Comparison of ENCODE assay signal across 23 cellular contexts in genomic region chr16:14458576-14458975, GRCh38.
DNase-seq lines count a peak whose midpoint lies in the region; ATAC-seq and TF ChIP-seq lines count a peak whose summit lies in the region.
"Had no signal": no experiment of that assay in that cellular context is flagged by ENCODE, and none has a peak within 500 bp of the region (broad histone marks: within the 10 kb centered on the region; RNA-seq: fewer than 3 reads in every experiment).

No MANE protein-coding gene starts in this region.

- H4K8ac ChIP-seq in mesendoderm (ENCODE audit: low read depth, low read length): no peak overlapping the region
- no peak overlapping the region for H4K8ac ChIP-seq in trophoblast cell (ENCODE audit: low read depth, low read length)

- H3K79me1 ChIP-seq in mesendoderm (ENCODE audit: low read length) (no peaks in the 10 kb centered on the region), trophoblast cell (ENCODE audit: low read length) (no peaks in the 10 kb centered on the region)

- H3K27me3 ChIP-seq in HUES64 (ENCODE audit: insufficient read depth, low read length) (no peaks in the 10 kb centered on the region), endodermal cell (ENCODE audit: control insufficient read depth, insufficient read depth, low read length, poor library complexity, severe bottlenecking) (no peaks in the 10 kb centered on the region), mesendoderm (ENCODE audit: insufficient read depth, low read length, poor library complexity) (no peaks in the 10 kb centered on the region), trophoblast cell (ENCODE audit: insufficient read depth, low read length) (no peaks in the 10 kb centered on the region), ovary (no peaks in the 10 kb centered on the region)
- H3K27me3 ChIP-seq: BLaER1, MG63 had no signal

- H4K12ac ChIP-seq in trophoblast cell (ENCODE audit: low read depth, low read length): no peak overlapping the region

- no peaks in the 10 kb centered on the region for H3K27me3 Mint-ChIP-seq in endodermal cell (ENCODE audit: insufficient read depth)
- H3K27me3 Mint-ChIP-seq: CD4-positive, alpha-beta memory T cell had no signal

- H2BK15ac ChIP-seq in mesendoderm (replicated peaks; ENCODE audit: low read depth): no peak overlapping the region

- H4K91ac ChIP-seq in trophoblast cell (ENCODE audit: low read depth, low read length): no peak overlapping the region

- H3K79me2 ChIP-seq in mesendoderm (ENCODE audit: control insufficient read depth, insufficient read depth, low read length) (no peaks in the 10 kb centered on the region), trophoblast cell (ENCODE audit: control insufficient read depth, insufficient read depth, low read length, poor library complexity) (no peaks in the 10 kb centered on the region)

- no peak overlapping the region for H3K4me3 Mint-ChIP-seq in endodermal cell
- H3K4me3 Mint-ChIP-seq: CD4-positive, alpha-beta memory T cell had no signal

- H2BK120ac ChIP-seq in mesendoderm (ENCODE audit: low read depth, low read length) (no peak overlapping the region), trophoblast cell (ENCODE audit: insufficient read depth, low read length, poor library complexity) (no peak overlapping the region)

- no peak overlapping the region for H3K9ac ChIP-seq in HUES64 (ENCODE audit: low read depth, low read length)
- H3K9ac ChIP-seq in endodermal cell (ENCODE audit: extremely low read depth, low read length, poor library complexity, severe bottlenecking): no peak overlapping the region
- no peak overlapping the region for H3K9ac ChIP-seq in mesendoderm (ENCODE audit: low read length)
- no peak overlapping the region for H3K9ac ChIP-seq in trophoblast cell (ENCODE audit: low read length)
- H3K9ac ChIP-seq: BLaER1 had no signal

- no peak overlapping the region for H2AFZ ChIP-seq in trophoblast cell (ENCODE audit: insufficient read depth, low read length, poor library complexity)

- TF ChIP-seq EP300 in ovary (IDR thresholded peaks at IDR 0.05): no peak

- TF ChIP-seq CTCF in endodermal cell (conservative IDR thresholded peaks at IDR 0.05) (no peak), ovary (IDR thresholded peaks at IDR 0.05) (no peak)

- H3K4ac ChIP-seq in mesendoderm (ENCODE audit: low read depth, low read length) (no peak overlapping the region), trophoblast cell (ENCODE audit: low read depth, low read length) (no peak overlapping the region)

- TF ChIP-seq POLR2A in ovary (IDR thresholded peaks at IDR 0.05): no peak

- WGBS in HUES64: 67% methylated on average over 7 of the region's 7 CpGs
- 71 to 86% methylated on average over 5 to 7 of the region's 7 CpGs for WGBS in endodermal cell (ENCODE audit: insufficient coverage in 1 of 2, insufficient read length in 1 of 2), 2 experiments
- WGBS in mesendoderm (ENCODE audit: extremely low coverage, insufficient coverage, low lambda C conversion rate): no CpG with 5 or more reads among the region's 7 CpGs
- WGBS in trophoblast cell (ENCODE audit: extremely low coverage, insufficient coverage, insufficient read length): no CpG with 5 or more reads among the region's 7 CpGs
- WGBS in ovary, 3 donors: 87 to 93% (median 92%) methylated on average over 7 of the region's 7 CpGs

- ATAC-seq in GM19397 (IDR thresholded peaks at IDR 0.05; ENCODE audit: unreplicated experiment): no peak
- ATAC-seq: GM12878 had no signal

- H3K18ac ChIP-seq in mesendoderm (ENCODE audit: low read length): no peak overlapping the region
- no peak overlapping the region for H3K18ac ChIP-seq in trophoblast cell (ENCODE audit: low read length)

- no peak overlapping the region for H3K4me3 ChIP-seq in HUES64 (ENCODE audit: low read length)
- no peak overlapping the region for H3K4me3 ChIP-seq in endodermal cell (ENCODE audit: low read length)
- no peak overlapping the region for H3K4me3 ChIP-seq in mesendoderm (ENCODE audit: low read length)
- H3K4me3 ChIP-seq in trophoblast cell (ENCODE audit: low read depth, low read length): no peak overlapping the region
- H3K4me3 ChIP-seq in ovary: no peak overlapping the region
- H3K4me3 ChIP-seq: BLaER1, GM12878, MG63, SK-N-MC had no signal

- H3K4me1 Mint-ChIP-seq in endodermal cell: peaks cover 14% of the 10 kb centered on the region

- H4K5ac ChIP-seq in mesendoderm (ENCODE audit: low read length): no peak overlapping the region

- H3K36me3 ChIP-seq in HUES64 (ENCODE audit: insufficient read depth, low read length): peaks cover 4% of the 10 kb centered on the region; the same call in 1 of the 2 replicates
- H3K36me3 ChIP-seq in endodermal cell (ENCODE audit: control insufficient read depth, insufficient read depth, low read length): peaks cover 9% of the 10 kb centered on the region
- H3K36me3 ChIP-seq in mesendoderm (ENCODE audit: control insufficient read depth, insufficient read depth, low read length): no peaks in the 10 kb centered on the region
- no peaks in the 10 kb centered on the region for H3K36me3 ChIP-seq in trophoblast cell (ENCODE audit: control insufficient read depth in 1 of 2, insufficient read depth in 2 of 2, low read length in 2 of 2)
- H3K36me3 ChIP-seq in ovary: no peaks in the 10 kb centered on the region

- no peak overlapping the region for H2BK5ac ChIP-seq in mesendoderm (ENCODE audit: low read length)
- H2BK5ac ChIP-seq in trophoblast cell (ENCODE audit: low read depth, low read length, poor library complexity): no peak overlapping the region

- H2AK5ac ChIP-seq in mesendoderm (ENCODE audit: low read length): no peak overlapping the region
- H2AK5ac ChIP-seq in trophoblast cell (ENCODE audit: low read length): no peak overlapping the region

- no peak overlapping the region for H3K56ac ChIP-seq in mesendoderm (ENCODE audit: low read length)

- H2BK12ac ChIP-seq in trophoblast cell (ENCODE audit: low read length): no peak overlapping the region

- H3K4me1 ChIP-seq in HUES64 (ENCODE audit: insufficient read depth, low read length): peaks cover 25% of the 10 kb centered on the region
- no peaks in the 10 kb centered on the region for H3K4me1 ChIP-seq in endodermal cell (ENCODE audit: control insufficient read depth, insufficient read depth, low read length)
- peaks cover 2% of the 10 kb centered on the region for H3K4me1 ChIP-seq in mesendoderm (ENCODE audit: control insufficient read depth, low read depth, low read length)
- H3K4me1 ChIP-seq in trophoblast cell (ENCODE audit: control insufficient read depth in 1 of 2, insufficient read depth in 2 of 2, low read length in 2 of 2): peaks cover 0 to 4% of the 10 kb centered on the region in 2 experiments
- no peaks in the 10 kb centered on the region for H3K4me1 ChIP-seq in ovary (ENCODE audit: insufficient read depth)
- H3K4me1 ChIP-seq: BLaER1 had no signal

- H3K36me3 Mint-ChIP-seq in endodermal cell (ENCODE audit: low read depth): peaks cover 5% of the 10 kb centered on the region

- H3K23ac ChIP-seq in mesendoderm (ENCODE audit: low read length) (no peak overlapping the region), trophoblast cell (ENCODE audit: low read length) (no peak overlapping the region)

- H3K27ac ChIP-seq in HUES64 (ENCODE audit: low read depth, low read length) (peak overlapping the region; percentile 39; the same call in 1 of the 2 replicates), endodermal cell (ENCODE audit: low read depth, low read length) (no peak overlapping the region), mesendoderm (ENCODE audit: low read depth, low read length) (no peak overlapping the region), trophoblast cell (ENCODE audit: low read depth, low read length) (no peak overlapping the region), ovary (no peak overlapping the region)
- H3K27ac ChIP-seq: BLaER1, HL-60, SK-N-MC had no signal

- H3K4me2 ChIP-seq in mesendoderm (ENCODE audit: low read length) (no peak overlapping the region), trophoblast cell (ENCODE audit: low read length) (no peak overlapping the region)
- H3K4me2 ChIP-seq: BLaER1 had no signal

- no peak overlapping the region for H3K14ac ChIP-seq in trophoblast cell (ENCODE audit: low read length)

- H3K27ac Mint-ChIP-seq in endodermal cell: no peak overlapping the region

- H3K9me3 ChIP-seq in HUES64 (ENCODE audit: insufficient read depth, low read depth, low read length) (no peaks in the 10 kb centered on the region), endodermal cell (ENCODE audit: control insufficient read depth, low read length) (peaks cover 3% of the 10 kb centered on the region), trophoblast cell (ENCODE audit: insufficient read depth, low read depth, low read length) (no peaks in the 10 kb centered on the region), ovary (no peaks in the 10 kb centered on the region)

- intact Hi-C loops in ovary (cut with DNase I): no loop called here

- DNase-seq in endodermal cell (peak; percentile 68), mesendoderm (peak; percentile 70), trophoblast cell (no peak), NCI-H187 treated with DMSO at 0.1 percent for 48 hours (lab: John Stamatoyannopoulos, UW) (no peak), ovary (no peak)
- DNase-seq: Calu3; CD4-positive, alpha-beta memory T cell; Kasumi-1; MG63; NCI-H1048; NCI-H1436 treated with DMSO at 0.1 percent for 48 hours; NCI-H2081 treated with DMSO at 0.1 percent for 48 hours; NCI-H2227 treated with DMSO at 0.1 percent for 48 hours; NCI-H510A treated with DMSO at 0.1 percent for 48 hours; NCI-H774; OCI-M1; Right ventricle myocardium superior had no signal

- peaks cover 4% of the 10 kb centered on the region for H3K9me3 Mint-ChIP-seq in endodermal cell

Comparison
In these comparisons a context has a peak if more than half of its experiments do, and no peak if none do; other contexts are left out.
1. DNase-seq: peak in endodermal cell (single experiment) and mesendoderm (single experiment); none in trophoblast cell (0 of 2), NCI-H187 treated with DMSO at 0.1 percent for 48 hours (single experiment) and ovary (0 of 5).